1 cellular context compared by ENCODE assay signal in the genomic region with DNA sequence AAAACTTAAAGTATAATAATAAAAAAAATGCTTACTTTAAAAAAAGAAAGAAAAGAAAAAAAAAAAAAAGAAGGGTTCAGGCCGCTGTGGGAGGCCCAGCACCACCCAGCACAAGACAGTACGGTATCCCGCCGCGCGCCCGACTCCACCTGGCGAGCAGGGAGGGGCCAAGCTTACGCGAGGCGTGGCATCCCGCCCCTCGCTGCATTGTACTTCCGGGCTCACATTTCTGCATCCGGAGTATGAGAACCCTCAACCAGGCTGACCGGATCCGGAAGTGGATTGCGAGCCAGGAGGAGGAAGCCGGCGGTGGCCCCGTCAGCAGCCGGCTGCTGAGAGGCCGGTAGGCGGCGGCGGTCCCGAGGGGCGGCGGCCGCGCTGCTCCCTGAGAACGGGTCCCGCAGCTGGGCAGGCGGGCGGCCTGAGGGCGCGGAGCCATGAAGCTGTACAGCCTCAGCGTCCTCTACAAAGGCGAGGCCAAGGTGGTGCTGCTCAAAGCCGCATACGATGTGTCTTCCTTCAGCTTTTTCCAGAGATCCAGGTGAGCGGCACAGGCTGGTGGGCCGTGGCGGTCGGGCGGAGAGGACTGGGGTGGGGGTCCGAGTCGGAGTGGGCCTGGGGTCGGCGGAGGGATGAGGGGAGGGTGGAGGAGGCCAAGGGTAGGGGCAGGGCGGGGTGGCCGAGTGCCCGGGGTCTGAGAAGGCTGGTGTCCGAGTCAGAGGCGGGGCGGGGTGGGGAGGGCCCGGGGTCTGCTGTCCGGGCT.
A peak's percentile ranks its signal among the peaks of the same experiment; 100 is the strongest.
TF ChIP-seq lines count a peak whose summit lies in the region.

A gene (plus strand): TSS at position 280 of the 763 bp plus-strand sequence. CDS start 158 bp downstream, at position 438.

TF ChIP-seq in K562, 482 proteins besides CTCF, POLR2A, EP300 and RAD21 (continued from another document and continues in another):
- TF ChIP-seq RAD51 (IDR thresholded peaks at IDR 0.05; ENCODE audit: borderline replicate concordance, low read depth) (no peak), ZNF79 (CRISPR knock-in tag; IDR thresholded peaks at IDR 0.05; ENCODE audit: low read depth) (no peak), RCOR1 (IDR thresholded peaks at IDR 0.05; ENCODE audit: borderline replicate concordance in 1 of 2, low read depth in 2 of 2, low read length in 2 of 2) (peak in 1 of 2 experiments; percentile 50; a peak in 1 of 4 replicates), ZNF12 (CRISPR knock-in tag; IDR thresholded peaks at IDR 0.05) (no peak), CXXC5 (CRISPR knock-in tag; IDR thresholded peaks at IDR 0.05) (peak; percentile 76), BRD4 (IDR thresholded peaks at IDR 0.05) (0 out of 2 replicates have a peak, but pooled peaks have one; percentile 39), RBFOX2 (IDR thresholded peaks at IDR 0.05; ENCODE audit: low read depth, low read length) (peak; percentile 89), CHD4 (IDR thresholded peaks at IDR 0.05; ENCODE audit: insufficient read depth, insufficient replicate concordance, low read depth, low read length, poor library complexity, severe bottlenecking) (no peak), MXI1 (IDR thresholded peaks at IDR 0.05; ENCODE audit: low read depth, low read length) (peak; percentile 39; the same call in 1 of the 2 replicates), KLF6 (CRISPR knock-in tag; IDR thresholded peaks at IDR 0.05; ENCODE audit: borderline replicate concordance) (peak; percentile 22; the same call in 1 of the 2 replicates), TBP (optimal IDR thresholded peaks at IDR 0.05; ENCODE audit: low read depth, low read length) (peak; percentile 70), SAP30 (IDR thresholded peaks at IDR 0.05; ENCODE audit: borderline replicate concordance, insufficient read depth, low read depth, low read length, poor library complexity, severe bottlenecking) (peak; percentile 94), SIN3B (IDR thresholded peaks at IDR 0.05; ENCODE audit: low read depth) (peak; percentile 71; the same call in 1 of the 2 replicates), NFRKB (IDR thresholded peaks at IDR 0.05; ENCODE audit: low read depth) (no peak), TSC22D4 (tag; IDR thresholded peaks at IDR 0.05) (no peak), ETV1 (tag; conservative IDR thresholded peaks at IDR 0.05; ENCODE audit: low read depth) (peak; percentile 40; the same call in 1 of the 2 replicates), ATF1 (CRISPR knock-in tag; IDR thresholded peaks at IDR 0.05) (no peak), ATF1 (tag; IDR thresholded peaks at IDR 0.05) (peak; percentile 71), CSDE1 (IDR thresholded peaks at IDR 0.05) (no peak), SMAD1 (IDR thresholded peaks at IDR 0.05; ENCODE audit: low read depth, low read length, partially characterized antibody) (peak; percentile 40), STAG1 (CRISPR knock-in tag; IDR thresholded peaks at IDR 0.05; ENCODE audit: borderline replicate concordance) (no peak), NCOR1 (IDR thresholded peaks at IDR 0.05) (0 out of 2 replicates have a peak, but pooled peaks have one; percentile 11)
- TF ChIP-seq, protein P1, sequence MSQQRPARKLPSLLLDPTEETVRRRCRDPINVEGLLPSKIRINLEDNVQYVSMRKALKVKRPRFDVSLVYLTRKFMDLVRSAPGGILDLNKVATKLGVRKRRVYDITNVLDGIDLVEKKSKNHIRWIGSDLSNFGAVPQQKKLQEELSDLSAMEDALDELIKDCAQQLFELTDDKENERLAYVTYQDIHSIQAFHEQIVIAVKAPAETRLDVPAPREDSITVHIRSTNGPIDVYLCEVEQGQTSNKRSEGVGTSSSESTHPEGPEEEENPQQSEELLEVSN (IDR thresholded peaks at IDR 0.05; ENCODE audit: borderline replicate concordance in 1 of 2, extremely low read depth in 1 of 2, insufficient read depth in 1 of 2, insufficient read length in 1 of 2, low read depth in 1 of 2, low read length in 1 of 2, poor library complexity in 1 of 2, severe bottlenecking in 1 of 2) = peak; percentile 40 to 74
- TF ChIP-seq, protein P2, sequence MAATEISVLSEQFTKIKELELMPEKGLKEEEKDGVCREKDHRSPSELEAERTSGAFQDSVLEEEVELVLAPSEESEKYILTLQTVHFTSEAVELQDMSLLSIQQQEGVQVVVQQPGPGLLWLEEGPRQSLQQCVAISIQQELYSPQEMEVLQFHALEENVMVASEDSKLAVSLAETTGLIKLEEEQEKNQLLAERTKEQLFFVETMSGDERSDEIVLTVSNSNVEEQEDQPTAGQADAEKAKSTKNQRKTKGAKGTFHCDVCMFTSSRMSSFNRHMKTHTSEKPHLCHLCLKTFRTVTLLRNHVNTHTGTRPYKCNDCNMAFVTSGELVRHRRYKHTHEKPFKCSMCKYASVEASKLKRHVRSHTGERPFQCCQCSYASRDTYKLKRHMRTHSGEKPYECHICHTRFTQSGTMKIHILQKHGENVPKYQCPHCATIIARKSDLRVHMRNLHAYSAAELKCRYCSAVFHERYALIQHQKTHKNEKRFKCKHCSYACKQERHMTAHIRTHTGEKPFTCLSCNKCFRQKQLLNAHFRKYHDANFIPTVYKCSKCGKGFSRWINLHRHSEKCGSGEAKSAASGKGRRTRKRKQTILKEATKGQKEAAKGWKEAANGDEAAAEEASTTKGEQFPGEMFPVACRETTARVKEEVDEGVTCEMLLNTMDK (IDR thresholded peaks at IDR 0.05; ENCODE audit: borderline replicate concordance, insufficient read depth, low read depth, low read length, poor library complexity, severe bottlenecking) = peak; percentile 87
- TF ChIP-seq, protein P3, sequence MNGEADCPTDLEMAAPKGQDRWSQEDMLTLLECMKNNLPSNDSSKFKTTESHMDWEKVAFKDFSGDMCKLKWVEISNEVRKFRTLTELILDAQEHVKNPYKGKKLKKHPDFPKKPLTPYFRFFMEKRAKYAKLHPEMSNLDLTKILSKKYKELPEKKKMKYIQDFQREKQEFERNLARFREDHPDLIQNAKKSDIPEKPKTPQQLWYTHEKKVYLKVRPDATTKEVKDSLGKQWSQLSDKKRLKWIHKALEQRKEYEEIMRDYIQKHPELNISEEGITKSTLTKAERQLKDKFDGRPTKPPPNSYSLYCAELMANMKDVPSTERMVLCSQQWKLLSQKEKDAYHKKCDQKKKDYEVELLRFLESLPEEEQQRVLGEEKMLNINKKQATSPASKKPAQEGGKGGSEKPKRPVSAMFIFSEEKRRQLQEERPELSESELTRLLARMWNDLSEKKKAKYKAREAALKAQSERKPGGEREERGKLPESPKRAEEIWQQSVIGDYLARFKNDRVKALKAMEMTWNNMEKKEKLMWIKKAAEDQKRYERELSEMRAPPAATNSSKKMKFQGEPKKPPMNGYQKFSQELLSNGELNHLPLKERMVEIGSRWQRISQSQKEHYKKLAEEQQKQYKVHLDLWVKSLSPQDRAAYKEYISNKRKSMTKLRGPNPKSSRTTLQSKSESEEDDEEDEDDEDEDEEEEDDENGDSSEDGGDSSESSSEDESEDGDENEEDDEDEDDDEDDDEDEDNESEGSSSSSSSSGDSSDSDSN (IDR thresholded peaks at IDR 0.05; ENCODE audit: borderline replicate concordance in 1 of 2, low read depth in 2 of 2, low read length in 2 of 2) = peak; percentile 88 to 96
- TF ChIP-seq, protein P4, sequence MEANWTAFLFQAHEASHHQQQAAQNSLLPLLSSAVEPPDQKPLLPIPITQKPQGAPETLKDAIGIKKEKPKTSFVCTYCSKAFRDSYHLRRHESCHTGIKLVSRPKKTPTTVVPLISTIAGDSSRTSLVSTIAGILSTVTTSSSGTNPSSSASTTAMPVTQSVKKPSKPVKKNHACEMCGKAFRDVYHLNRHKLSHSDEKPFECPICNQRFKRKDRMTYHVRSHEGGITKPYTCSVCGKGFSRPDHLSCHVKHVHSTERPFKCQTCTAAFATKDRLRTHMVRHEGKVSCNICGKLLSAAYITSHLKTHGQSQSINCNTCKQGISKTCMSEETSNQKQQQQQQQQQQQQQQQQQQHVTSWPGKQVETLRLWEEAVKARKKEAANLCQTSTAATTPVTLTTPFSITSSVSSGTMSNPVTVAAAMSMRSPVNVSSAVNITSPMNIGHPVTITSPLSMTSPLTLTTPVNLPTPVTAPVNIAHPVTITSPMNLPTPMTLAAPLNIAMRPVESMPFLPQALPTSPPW (CRISPR knock-in tag; IDR thresholded peaks at IDR 0.05) = peak; percentile 70
- TF ChIP-seq, protein P5, sequence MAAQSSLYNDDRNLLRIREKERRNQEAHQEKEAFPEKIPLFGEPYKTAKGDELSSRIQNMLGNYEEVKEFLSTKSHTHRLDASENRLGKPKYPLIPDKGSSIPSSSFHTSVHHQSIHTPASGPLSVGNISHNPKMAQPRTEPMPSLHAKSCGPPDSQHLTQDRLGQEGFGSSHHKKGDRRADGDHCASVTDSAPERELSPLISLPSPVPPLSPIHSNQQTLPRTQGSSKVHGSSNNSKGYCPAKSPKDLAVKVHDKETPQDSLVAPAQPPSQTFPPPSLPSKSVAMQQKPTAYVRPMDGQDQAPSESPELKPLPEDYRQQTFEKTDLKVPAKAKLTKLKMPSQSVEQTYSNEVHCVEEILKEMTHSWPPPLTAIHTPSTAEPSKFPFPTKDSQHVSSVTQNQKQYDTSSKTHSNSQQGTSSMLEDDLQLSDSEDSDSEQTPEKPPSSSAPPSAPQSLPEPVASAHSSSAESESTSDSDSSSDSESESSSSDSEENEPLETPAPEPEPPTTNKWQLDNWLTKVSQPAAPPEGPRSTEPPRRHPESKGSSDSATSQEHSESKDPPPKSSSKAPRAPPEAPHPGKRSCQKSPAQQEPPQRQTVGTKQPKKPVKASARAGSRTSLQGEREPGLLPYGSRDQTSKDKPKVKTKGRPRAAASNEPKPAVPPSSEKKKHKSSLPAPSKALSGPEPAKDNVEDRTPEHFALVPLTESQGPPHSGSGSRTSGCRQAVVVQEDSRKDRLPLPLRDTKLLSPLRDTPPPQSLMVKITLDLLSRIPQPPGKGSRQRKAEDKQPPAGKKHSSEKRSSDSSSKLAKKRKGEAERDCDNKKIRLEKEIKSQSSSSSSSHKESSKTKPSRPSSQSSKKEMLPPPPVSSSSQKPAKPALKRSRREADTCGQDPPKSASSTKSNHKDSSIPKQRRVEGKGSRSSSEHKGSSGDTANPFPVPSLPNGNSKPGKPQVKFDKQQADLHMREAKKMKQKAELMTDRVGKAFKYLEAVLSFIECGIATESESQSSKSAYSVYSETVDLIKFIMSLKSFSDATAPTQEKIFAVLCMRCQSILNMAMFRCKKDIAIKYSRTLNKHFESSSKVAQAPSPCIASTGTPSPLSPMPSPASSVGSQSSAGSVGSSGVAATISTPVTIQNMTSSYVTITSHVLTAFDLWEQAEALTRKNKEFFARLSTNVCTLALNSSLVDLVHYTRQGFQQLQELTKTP (IDR thresholded peaks at IDR 0.05; ENCODE audit: low read depth in 1 of 2, partially characterized antibody in 2 of 2) = peak in 1 of 2 experiments; percentile 26
- TF ChIP-seq, protein P6, sequence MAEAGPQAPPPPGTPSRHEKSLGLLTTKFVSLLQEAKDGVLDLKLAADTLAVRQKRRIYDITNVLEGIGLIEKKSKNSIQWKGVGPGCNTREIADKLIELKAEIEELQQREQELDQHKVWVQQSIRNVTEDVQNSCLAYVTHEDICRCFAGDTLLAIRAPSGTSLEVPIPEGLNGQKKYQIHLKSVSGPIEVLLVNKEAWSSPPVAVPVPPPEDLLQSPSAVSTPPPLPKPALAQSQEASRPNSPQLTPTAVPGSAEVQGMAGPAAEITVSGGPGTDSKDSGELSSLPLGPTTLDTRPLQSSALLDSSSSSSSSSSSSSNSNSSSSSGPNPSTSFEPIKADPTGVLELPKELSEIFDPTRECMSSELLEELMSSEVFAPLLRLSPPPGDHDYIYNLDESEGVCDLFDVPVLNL (CRISPR knock-in tag; IDR thresholded peaks at IDR 0.05; ENCODE audit: low read depth) = no peak
- TF ChIP-seq, protein P7, sequence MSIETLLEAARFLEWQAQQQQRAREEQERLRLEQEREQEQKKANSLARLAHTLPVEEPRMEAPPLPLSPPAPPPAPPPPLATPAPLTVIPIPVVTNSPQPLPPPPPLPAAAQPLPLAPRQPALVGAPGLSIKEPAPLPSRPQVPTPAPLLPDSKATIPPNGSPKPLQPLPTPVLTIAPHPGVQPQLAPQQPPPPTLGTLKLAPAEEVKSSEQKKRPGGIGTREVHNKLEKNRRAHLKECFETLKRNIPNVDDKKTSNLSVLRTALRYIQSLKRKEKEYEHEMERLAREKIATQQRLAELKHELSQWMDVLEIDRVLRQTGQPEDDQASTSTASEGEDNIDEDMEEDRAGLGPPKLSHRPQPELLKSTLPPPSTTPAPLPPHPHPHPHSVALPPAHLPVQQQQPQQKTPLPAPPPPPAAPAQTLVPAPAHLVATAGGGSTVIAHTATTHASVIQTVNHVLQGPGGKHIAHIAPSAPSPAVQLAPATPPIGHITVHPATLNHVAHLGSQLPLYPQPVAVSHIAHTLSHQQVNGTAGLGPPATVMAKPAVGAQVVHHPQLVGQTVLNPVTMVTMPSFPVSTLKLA (conservative IDR thresholded peaks at IDR 0.05) = peak; percentile 81 to 90
- TF ChIP-seq, protein P8, sequence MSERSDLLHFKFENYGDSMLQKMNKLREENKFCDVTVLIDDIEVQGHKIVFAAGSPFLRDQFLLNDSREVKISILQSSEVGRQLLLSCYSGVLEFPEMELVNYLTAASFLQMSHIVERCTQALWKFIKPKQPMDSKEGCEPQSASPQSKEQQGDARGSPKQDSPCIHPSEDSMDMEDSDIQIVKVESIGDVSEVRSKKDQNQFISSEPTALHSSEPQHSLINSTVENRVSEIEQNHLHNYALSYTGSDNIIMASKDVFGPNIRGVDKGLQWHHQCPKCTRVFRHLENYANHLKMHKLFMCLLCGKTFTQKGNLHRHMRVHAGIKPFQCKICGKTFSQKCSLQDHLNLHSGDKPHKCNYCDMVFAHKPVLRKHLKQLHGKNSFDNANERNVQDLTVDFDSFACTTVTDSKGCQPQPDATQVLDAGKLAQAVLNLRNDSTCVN (CRISPR knock-in tag; IDR thresholded peaks at IDR 0.05) = no peak
- TF ChIP-seq, protein P9, sequence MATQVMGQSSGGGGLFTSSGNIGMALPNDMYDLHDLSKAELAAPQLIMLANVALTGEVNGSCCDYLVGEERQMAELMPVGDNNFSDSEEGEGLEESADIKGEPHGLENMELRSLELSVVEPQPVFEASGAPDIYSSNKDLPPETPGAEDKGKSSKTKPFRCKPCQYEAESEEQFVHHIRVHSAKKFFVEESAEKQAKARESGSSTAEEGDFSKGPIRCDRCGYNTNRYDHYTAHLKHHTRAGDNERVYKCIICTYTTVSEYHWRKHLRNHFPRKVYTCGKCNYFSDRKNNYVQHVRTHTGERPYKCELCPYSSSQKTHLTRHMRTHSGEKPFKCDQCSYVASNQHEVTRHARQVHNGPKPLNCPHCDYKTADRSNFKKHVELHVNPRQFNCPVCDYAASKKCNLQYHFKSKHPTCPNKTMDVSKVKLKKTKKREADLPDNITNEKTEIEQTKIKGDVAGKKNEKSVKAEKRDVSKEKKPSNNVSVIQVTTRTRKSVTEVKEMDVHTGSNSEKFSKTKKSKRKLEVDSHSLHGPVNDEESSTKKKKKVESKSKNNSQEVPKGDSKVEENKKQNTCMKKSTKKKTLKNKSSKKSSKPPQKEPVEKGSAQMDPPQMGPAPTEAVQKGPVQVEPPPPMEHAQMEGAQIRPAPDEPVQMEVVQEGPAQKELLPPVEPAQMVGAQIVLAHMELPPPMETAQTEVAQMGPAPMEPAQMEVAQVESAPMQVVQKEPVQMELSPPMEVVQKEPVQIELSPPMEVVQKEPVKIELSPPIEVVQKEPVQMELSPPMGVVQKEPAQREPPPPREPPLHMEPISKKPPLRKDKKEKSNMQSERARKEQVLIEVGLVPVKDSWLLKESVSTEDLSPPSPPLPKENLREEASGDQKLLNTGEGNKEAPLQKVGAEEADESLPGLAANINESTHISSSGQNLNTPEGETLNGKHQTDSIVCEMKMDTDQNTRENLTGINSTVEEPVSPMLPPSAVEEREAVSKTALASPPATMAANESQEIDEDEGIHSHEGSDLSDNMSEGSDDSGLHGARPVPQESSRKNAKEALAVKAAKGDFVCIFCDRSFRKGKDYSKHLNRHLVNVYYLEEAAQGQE (CRISPR knock-in tag; IDR thresholded peaks at IDR 0.05; ENCODE audit: low read depth) = 0 out of 2 replicates have a peak, but pooled peaks have one; percentile 50
